24 cellular contexts compared by ENCODE assay signal in genomic region chr15:95499397-95499796, GRCh38.
"Had no signal": no experiment of that assay in that cellular context is flagged by ENCODE, and none has a peak within 500 bp of the region (broad histone marks: within the 10 kb centered on the region; RNA-seq: fewer than 3 reads in every experiment).

No MANE protein-coding gene starts in this region.

- H3K4me3 Mint-ChIP-seq: activated CD4-positive, alpha-beta T cell treated with anti-CD3 and anti-CD28 coated beads, Interleukin-2, amount 10 ng/mL, durations not matched to agents 7 days and 5 days; activated CD8-positive, alpha-beta T cell treated with anti-CD3 and anti-CD28 coated beads for 36 hours; activated naive CD8-positive, alpha-beta T cell; mesothelial cell of epicardium; naive thymus-derived CD8-positive, alpha-beta T cell; stimulated activated memory B cell treated with anti-CD40 and anti-IgM and Interleukin-4, amounts not matched to agents 10 μg/mL and 1 μg/mL and 100 μg/mL, for 72 hours; T-cell; T-helper 2 cell treated with Interferon-gamma antibody and Interleukin-4, amounts not matched to agents 5 μg/mL and 100 μg/mL, for 36 hours had no signal

- DNase-seq: activated CD4-positive, alpha-beta T cell treated with anti-CD3 and anti-CD28 coated beads, Interleukin-2, amount 10 ng/mL, durations not matched to agents 7 days and 5 days; activated CD8-positive, alpha-beta T cell treated with anti-CD3 and anti-CD28 coated beads for 36 hours; activated naive CD4-positive, alpha-beta T cell; central memory CD4-positive, alpha-beta T cell; dorsolateral prefrontal cortex; esophagus squamous epithelium; foreskin fibroblast; lower lobe of right lung; naive thymus-derived CD8-positive, alpha-beta T cell; nucleus accumbens; sigmoid colon; stimulated activated CD4-positive, alpha-beta T cell treated with anti-CD3 and anti-CD28 coated beads, Interleukin-15, amount 100 ng/mL, for 24 hours; stomach; T-cell had no signal

- H3K36me3 Mint-ChIP-seq: mesothelial cell of epicardium; naive thymus-derived CD8-positive, alpha-beta T cell; stimulated activated memory B cell treated with anti-CD40 and anti-IgM and Interleukin-4, amounts not matched to agents 10 μg/mL and 1 μg/mL and 100 μg/mL, for 72 hours; T-cell had no signal

- H3K36me3 ChIP-seq: esophagus squamous epithelium, lower lobe of right lung, sigmoid colon, stomach, suprapubic skin, tibial nerve had no signal

- H3K4me1 Mint-ChIP-seq: stimulated activated memory B cell treated with anti-CD40 and anti-IgM and Interleukin-4, amounts not matched to agents 10 μg/mL and 1 μg/mL and 100 μg/mL, for 72 hours had no signal

- H3K27me3 Mint-ChIP-seq: activated CD4-positive, alpha-beta T cell treated with anti-CD3 and anti-CD28 coated beads, Interleukin-2, amount 10 ng/mL, durations not matched to agents 7 days and 5 days; stimulated activated memory B cell treated with anti-CD40 and anti-IgM and Interleukin-4, amounts not matched to agents 10 μg/mL and 1 μg/mL and 100 μg/mL, for 72 hours had no signal

- H3K27me3 ChIP-seq: sigmoid colon, stomach, suprapubic skin, tibial nerve had no signal

- H3K27ac Mint-ChIP-seq: activated CD4-positive, alpha-beta T cell treated with anti-CD3 and anti-CD28 coated beads, Interleukin-2, amount 10 ng/mL, durations not matched to agents 7 days and 5 days; activated CD8-positive, alpha-beta T cell treated with anti-CD3 and anti-CD28 coated beads for 36 hours; activated naive CD8-positive, alpha-beta T cell; mesothelial cell of epicardium; stimulated activated memory B cell treated with anti-CD40 and anti-IgM and Interleukin-4, amounts not matched to agents 10 μg/mL and 1 μg/mL and 100 μg/mL, for 72 hours; T-cell; T-helper 2 cell treated with Interferon-gamma antibody and Interleukin-4, amounts not matched to agents 5 μg/mL and 100 μg/mL, for 36 hours had no signal

- H3K9me3 Mint-ChIP-seq: activated CD8-positive, alpha-beta T cell treated with anti-CD3 and anti-CD28 coated beads for 36 hours; mesothelial cell of epicardium; naive thymus-derived CD8-positive, alpha-beta T cell; T-cell; T-helper 2 cell treated with Interferon-gamma antibody and Interleukin-4, amounts not matched to agents 5 μg/mL and 100 μg/mL, for 36 hours had no signal

- H3K9me3 ChIP-seq: esophagus squamous epithelium, lower lobe of right lung, sigmoid colon, stomach, suprapubic skin, tibial nerve had no signal

- FAIRE-seq: astrocyte, keratinocyte had no signal

- H3K27ac ChIP-seq: dorsolateral prefrontal cortex, esophagus squamous epithelium, lower lobe of right lung, sigmoid colon, stomach, suprapubic skin, VCaP had no signal

- H3K4me1 ChIP-seq: lower lobe of right lung, suprapubic skin had no signal

- H3K4me3 ChIP-seq: dorsolateral prefrontal cortex, esophagus squamous epithelium, lower lobe of right lung, sigmoid colon, smooth muscle cell, stomach, suprapubic skin, tibial nerve had no signal

- H3K4me2 ChIP-seq: smooth muscle cell had no signal
